Comparison of ENCODE assay signal across 20 cellular contexts in genomic region chr17:75174996-75175395, GRCh38.
"Had no signal": no experiment of that assay in that cellular context is flagged by ENCODE, and none has a peak within 500 bp of the region (broad histone marks: within the 10 kb centered on the region; RNA-seq: fewer than 3 reads in every experiment).

No MANE protein-coding gene starts in this region.

- FAIRE-seq: endometrium had no signal

- H3K27me3 ChIP-seq: vagina had no signal

- H3K9me3 Mint-ChIP-seq: brain; naive thymus-derived CD4-positive, alpha-beta T cell; neural crest cell; T-helper 1 cell treated with Interleukin-12 subunit alpha and Interleukin-12 subunit beta and Interleukin-4 antibody, amounts not matched to agents 30 μg/mL and 1 μg/mL, for 36 hours; type B pancreatic cell had no signal

- H3K27me3 Mint-ChIP-seq: activated CD8-positive, alpha-beta memory T cell treated with anti-CD3 and anti-CD28 coated beads, Interleukin-2, amount 10 ng/mL, durations not matched to agents 7 days and 5 days; brain; naive thymus-derived CD4-positive, alpha-beta T cell; type B pancreatic cell had no signal

- H3K27ac ChIP-seq: thoracic aorta, vagina had no signal

- H3K9me3 ChIP-seq: thoracic aorta, vagina had no signal

- ATAC-seq: activated CD8-positive, alpha-beta memory T cell treated with anti-CD3 and anti-CD28 coated beads, Interleukin-2, amount 10 ng/mL, durations not matched to agents 7 days and 5 days; left lobe of liver; naive thymus-derived CD4-positive, alpha-beta T cell had no signal

- H3K4me3 ChIP-seq: lung, thoracic aorta, vagina had no signal

- DNase-seq: activated CD4-positive, alpha-beta T cell treated with anti-CD3 and anti-CD28 coated beads for 4 hours; activated CD4-positive, alpha-beta T cell treated with anti-CD3 and anti-CD28 coated beads, Interleukin-2, amount 50 U/mL, for 48 hours; activated CD4-positive, CD25-positive, alpha-beta regulatory T cell; activated CD8-positive, alpha-beta memory T cell treated with anti-CD3 and anti-CD28 coated beads, Interleukin-2, amount 10 ng/mL, durations not matched to agents 7 days and 5 days; activated naive CD4-positive, alpha-beta T cell treated with anti-CD3 and anti-CD28 coated beads, Interleukin-2, amount 50 U/mL, for 16 hours; erythroblast; foreskin fibroblast; naive thymus-derived CD4-positive, alpha-beta T cell; retina; stimulated activated CD4-positive, alpha-beta T cell treated with anti-CD3 and anti-CD28 coated beads, Interleukin-4, amount 100 ng/mL, for 24 hours; stimulated activated naive CD4-positive, alpha-beta T cell treated with Interleukin-2 at 50 U/mL for 16 hours had no signal

- H3K4me3 Mint-ChIP-seq: activated CD8-positive, alpha-beta memory T cell treated with anti-CD3 and anti-CD28 coated beads, Interleukin-2, amount 10 ng/mL, durations not matched to agents 7 days and 5 days; brain; naive thymus-derived CD4-positive, alpha-beta T cell; neural crest cell; T-helper 1 cell treated with Interleukin-12 subunit alpha and Interleukin-12 subunit beta and Interleukin-4 antibody, amounts not matched to agents 30 μg/mL and 1 μg/mL, for 36 hours; type B pancreatic cell had no signal

- H3K27ac Mint-ChIP-seq: T-helper 1 cell treated with Interleukin-12 subunit alpha and Interleukin-12 subunit beta and Interleukin-4 antibody, amounts not matched to agents 30 μg/mL and 1 μg/mL, for 36 hours; type B pancreatic cell had no signal
